19 cellular contexts compared by ENCODE assay signal in the genomic region with DNA sequence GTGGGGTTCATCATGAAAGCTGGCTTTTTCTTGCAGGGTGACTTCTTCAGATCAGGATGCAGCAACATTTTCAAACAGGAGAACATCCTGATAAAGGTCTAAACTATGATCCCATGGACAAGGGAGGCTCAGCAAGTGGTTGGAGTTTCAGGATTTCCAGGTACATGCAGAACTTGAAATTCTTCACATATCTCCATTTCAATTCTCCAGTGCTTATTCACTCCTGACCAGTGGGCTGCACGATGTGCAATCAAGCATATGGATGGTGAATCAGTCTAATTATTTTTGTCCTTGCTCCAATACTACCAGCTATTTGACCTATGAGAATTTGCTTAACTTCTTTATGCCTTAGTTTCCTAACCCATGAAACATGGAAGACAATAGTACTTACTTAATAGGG.
DNase-seq lines count a peak whose midpoint lies in the region; ATAC-seq and TF ChIP-seq lines count a peak whose summit lies in the region.
"Had no signal": no experiment of that assay in that cellular context is flagged by ENCODE, and none has a peak within 500 bp of the region (broad histone marks: within the 10 kb centered on the region; RNA-seq: fewer than 3 reads in every experiment).

No MANE protein-coding gene starts in this region.

- H3K4me3 Mint-ChIP-seq in MCF 10A (ENCODE audit: unreplicated experiment) (no peak overlapping the region), chondrocyte (ENCODE audit: unreplicated experiment) (no peak overlapping the region)
- H3K4me3 Mint-ChIP-seq: CD8-positive, alpha-beta memory T cell had no signal

- ATAC-seq in stimulated activated naive CD8-positive, alpha-beta T cell treated with anti-CD3 and anti-CD28 coated beads, Interleukin-15, Interleukin-2, amounts not matched to agents 100 U/mL and 50 U/mL, for 24 hours, result no peak

- H3K9me3 ChIP-seq in mammary epithelial cell (replicated peaks; ENCODE audit: insufficient read depth, low read length), result no peaks in the 10 kb centered on the region
- H3K9me3 ChIP-seq: BLaER1, SJSA1 had no signal

- in situ Hi-C loops in mammary epithelial cell (cut with MboI; ENCODE audit: low sequenced_read_pairs in 2 of 2), result no loop called here
- in situ Hi-C loops in astrocyte of the spinal cord (cut with HindIII; ENCODE audit: low sequenced_read_pairs), result no loop called here

- H3K36me3 ChIP-seq in mammary epithelial cell (ENCODE audit: insufficient read depth, low read length), result no peaks in the 10 kb centered on the region
- H3K36me3 ChIP-seq: BLaER1, SJSA1 had no signal

- TF ChIP-seq CTCF in mammary epithelial cell (conservative IDR thresholded peaks at IDR 0.05 in 1 of 2, IDR thresholded peaks at IDR 0.05 in 1 of 2; ENCODE audit: extremely low read depth in 1 of 2, insufficient read depth in 1 of 2, low read depth in 1 of 2, low read length in 2 of 2) (no peak), MCF 10A (IDR thresholded peaks at IDR 0.05; ENCODE audit: unreplicated experiment) (no peak), astrocyte of the spinal cord (IDR thresholded peaks at IDR 0.05; ENCODE audit: low read depth, low read length) (no peak), chondrocyte (IDR thresholded peaks at IDR 0.05) (no peak)

- H3K27ac Mint-ChIP-seq in MCF 10A (ENCODE audit: low read depth, unreplicated experiment) (no peak overlapping the region), chondrocyte (ENCODE audit: unreplicated experiment) (no peak overlapping the region)

- H3K4me1 Mint-ChIP-seq in MCF 10A (ENCODE audit: insufficient read depth, unreplicated experiment) (no peaks in the 10 kb centered on the region), chondrocyte (ENCODE audit: low read depth) (peaks cover under 1% of the 10 kb centered on the region)
- H3K4me1 Mint-ChIP-seq: CD8-positive, alpha-beta memory T cell had no signal

- intact Hi-C loops in mammary epithelial cell (cut with micrococcal nuclease), result no loop called here
- intact Hi-C loops in MCF 10A (cut with micrococcal nuclease), result no loop called here

- no peaks in the 10 kb centered on the region for H4K20me1 ChIP-seq in mammary epithelial cell (ENCODE audit: insufficient read depth, low read length)
- H4K20me1 ChIP-seq: BLaER1 had no signal

- H3K27me3 Mint-ChIP-seq in MCF 10A (ENCODE audit: insufficient read depth, unreplicated experiment) (no peaks in the 10 kb centered on the region), chondrocyte (ENCODE audit: low read depth) (peaks cover 9% of the 10 kb centered on the region)
- H3K27me3 Mint-ChIP-seq: CD8-positive, alpha-beta memory T cell had no signal

- no peaks in the 10 kb centered on the region for H3K36me3 Mint-ChIP-seq in MCF 10A (ENCODE audit: insufficient read depth, unreplicated experiment)
- H3K36me3 Mint-ChIP-seq in chondrocyte (ENCODE audit: low read depth), result no peaks in the 10 kb centered on the region
- H3K36me3 Mint-ChIP-seq: CD8-positive, alpha-beta memory T cell had no signal

- H3K9ac ChIP-seq in mammary epithelial cell (ENCODE audit: insufficient read depth, low read length), result no peak overlapping the region
- H3K9ac ChIP-seq: BLaER1 had no signal

- H3K27me3 ChIP-seq in mammary epithelial cell (ENCODE audit: insufficient read depth, low read length), result peaks cover 2% of the 10 kb centered on the region
- H3K27me3 ChIP-seq: BLaER1, SJSA1 had no signal

- H3K4me1 ChIP-seq in mammary epithelial cell (ENCODE audit: insufficient read depth, low read length), result no peaks in the 10 kb centered on the region
- H3K4me1 ChIP-seq: BLaER1, SJSA1 had no signal

- DNase-seq in mammary epithelial cell (peak; percentile 14), MCF 10A (ENCODE audit: unreplicated experiment) (no peak), astrocyte of the spinal cord (ENCODE audit: low read depth, low spot score) (peak; percentile 35), kidney glomerular epithelial cell (lab: John Stamatoyannopoulos, UW) (peak; percentile 82), NCI-H146 (lab: John Stamatoyannopoulos, UW) (no peak), chondrocyte (ENCODE audit: low spot score) (no peak)
- no peak for DNase-seq in stimulated activated naive CD8-positive, alpha-beta T cell treated with anti-CD3 and anti-CD28 coated beads, Interleukin-15, Interleukin-2, amounts not matched to agents 100 U/mL and 50 U/mL, for 24 hours
- DNase-seq in stimulated activated CD4-positive, alpha-beta T cell treated with anti-CD3 and anti-CD28 coated beads, Interleukin-2, amount 100 ng/mL, for 48 hours, result no peak
- DNase-seq: CD8-positive, alpha-beta memory T cell; DMS53; Kasumi-1; NCI-H2029 treated with DMSO at 0.1 percent for 48 hours; NCI-H2171 treated with DMSO at 0.1 percent for 48 hours; NCI-H510A; NCI-H82; PC-9 had no signal

- no peak overlapping the region for H2AFZ ChIP-seq in mammary epithelial cell (ENCODE audit: low read depth, low read length)
- H2AFZ ChIP-seq: PC-9 had no signal

- no peaks in the 10 kb centered on the region for H3K79me2 ChIP-seq in mammary epithelial cell (ENCODE audit: insufficient read depth, low read length)

- no peak overlapping the region for H3K27ac ChIP-seq in mammary epithelial cell (ENCODE audit: insufficient read depth, low read depth, low read length)
- H3K27ac ChIP-seq: 22Rv1, BLaER1, PC-9, SJSA1 had no signal

- dilution Hi-C loops in mammary epithelial cell (cut with HindIII; ENCODE audit: low sequenced_read_pairs), result no loop called here

- no peak overlapping the region for H3K4me3 ChIP-seq in mammary epithelial cell (replicated peaks in 1 of 3; ENCODE audit: insufficient read depth in 1 of 3, low read depth in 2 of 3, low read length in 3 of 3)
- no peak overlapping the region for H3K4me3 ChIP-seq in astrocyte of the spinal cord (ENCODE audit: low read depth, low read length)
- H3K4me3 ChIP-seq: BLaER1, PC-9, SJSA1 had no signal

- WGBS in mammary epithelial cell (ENCODE audit: low coverage, missing lambda C conversion rate), result 82% methylated on average over 1 of the region's 1 CpG

- no peak overlapping the region for H3K4me2 ChIP-seq in mammary epithelial cell (ENCODE audit: insufficient read depth, low read depth, low read length)
- H3K4me2 ChIP-seq: BLaER1, PC-9 had no signal

- CTCF ChIA-PET in mammary epithelial cell (lab: Charles Lee; ENCODE audit: low non-redundant PET), result no interaction called here
- CTCF ChIA-PET in MCF 10A (lab: Yijun Ruan, JAX), result no interaction called here

- POLR2A ChIA-PET in MCF 10A (lab: Yijun Ruan, JAX), result no interaction called here

- BruUV-seq in mammary epithelial cell (replicated peaks; lab: Mats Ljungman, UMichigan) (no TSS peak), MCF 10A (replicated peaks; lab: Mats Ljungman, UMichigan) (no TSS peak)

- H3K9me3 Mint-ChIP-seq in MCF 10A (ENCODE audit: unreplicated experiment), result no peaks in the 10 kb centered on the region
- H3K9me3 Mint-ChIP-seq in chondrocyte (ENCODE audit: low read depth), result no peaks in the 10 kb centered on the region
- H3K9me3 Mint-ChIP-seq: CD8-positive, alpha-beta memory T cell had no signal

Comparison
In these comparisons a context has a peak if more than half of its experiments do, and no peak if none do; other contexts are left out.
1. DNase-seq: peak in mammary epithelial cell (single experiment), astrocyte of the spinal cord (single experiment) and kidney glomerular epithelial cell (single experiment); none in MCF 10A (single experiment), NCI-H146 (single experiment), stimulated activated naive CD8-positive, alpha-beta T cell treated with anti-CD3 and anti-CD28 coated beads, Interleukin-15, Interleukin-2, amounts not matched to agents 100 U/mL and 50 U/mL, for 24 hours (single experiment), stimulated activated CD4-positive, alpha-beta T cell treated with anti-CD3 and anti-CD28 coated beads, Interleukin-2, amount 100 ng/mL, for 48 hours (0 of 2) and chondrocyte (single experiment).